12 cellular contexts compared by ENCODE assay signal in genomic region chr21:33412832-33413519, GRCh38. TPM values are rescaled to one million over a fixed set of nuclear protein-coding genes. Genes with fewer than 3 reads are reported as not detected.
DNase-seq lines count a peak whose midpoint lies in the region; ATAC-seq and TF ChIP-seq lines count a peak whose summit lies in the region.
"Had no signal": no experiment of that assay in that cellular context is flagged by ENCODE, and none has a peak within 500 bp of the region (broad histone marks: within the 10 kb centered on the region; RNA-seq: fewer than 3 reads in every experiment).

No MANE protein-coding gene starts in this region.

- peaks cover 74% of the 10 kb centered on the region for H3K79me2 ChIP-seq in neural progenitor cell (ENCODE audit: low read depth)

- ATAC-seq in natural killer cell treated with Interleukin-12 subunit alpha and Interleukin-12 subunit beta and Interleukin-15 and Interleukin-18, amount 100 ng/mL, for 72 hours: no peak
- no peak for ATAC-seq in natural killer cell
- peak; percentile 94 for ATAC-seq in left lobe of liver
- ATAC-seq in upper lobe of right lung: peak; percentile 37
- ATAC-seq: activated CD8-positive, alpha-beta memory T cell treated with anti-CD3 and anti-CD28 coated beads, Interleukin-2, amount 10 ng/mL, durations not matched to agents 7 days and 5 days had no signal

- H3K4me2 ChIP-seq in neural progenitor cell: no peak overlapping the region
- H3K4me2 ChIP-seq: KMS-11 had no signal

- no peaks in the 10 kb centered on the region for H3K36me3 Mint-ChIP-seq in natural killer cell treated with Interleukin-12 subunit alpha and Interleukin-12 subunit beta and Interleukin-15 and Interleukin-18, amount 100 ng/mL, for 72 hours
- H3K36me3 Mint-ChIP-seq in natural killer cell (no peaks in the 10 kb centered on the region), neural progenitor cell (peaks cover 20% of the 10 kb centered on the region)
- H3K36me3 Mint-ChIP-seq: activated CD8-positive, alpha-beta memory T cell treated with anti-CD3 and anti-CD28 coated beads, Interleukin-2, amount 10 ng/mL, durations not matched to agents 7 days and 5 days had no signal

- in situ Hi-C loops in G401 (cut with HindIII; ENCODE audit: low sequenced_read_pairs): no loop called here

- H3K4me1 Mint-ChIP-seq in natural killer cell treated with Interleukin-12 subunit alpha and Interleukin-12 subunit beta and Interleukin-15 and Interleukin-18, amount 100 ng/mL, for 72 hours (ENCODE audit: low read depth in 2 of 2): peaks cover 0 to 3% of the 10 kb centered on the region in 2 donors
- H3K4me1 Mint-ChIP-seq in natural killer cell (peaks cover 0 to 7% of the 10 kb centered on the region in 2 donors), neural progenitor cell (peaks cover 9% of the 10 kb centered on the region)

- no peaks in the 10 kb centered on the region for H3F3A ChIP-seq in neural progenitor cell (ENCODE audit: low read depth)

- DNase-seq in natural killer cell treated with Interleukin-12 subunit alpha and Interleukin-12 subunit beta and Interleukin-15 and Interleukin-18, amount 100 ng/mL, for 72 hours (ENCODE audit: low spot score): no peak
- DNase-seq in natural killer cell (no peak), NCI-H526 (lab: John Stamatoyannopoulos, UW) (peak; percentile 49 to 78), left lobe of liver (ENCODE audit: low spot score) (peak; percentile 72), upper lobe of right lung (no peak), G401 (ENCODE audit: low spot score) (no peak), NK-92 (lab: John Stamatoyannopoulos, UW; ENCODE audit: unreplicated experiment) (no peak), neural progenitor cell (ENCODE audit: low spot score) (no peak)
- DNase-seq: activated CD8-positive, alpha-beta memory T cell treated with anti-CD3 and anti-CD28 coated beads, Interleukin-2, amount 10 ng/mL, durations not matched to agents 7 days and 5 days; C1 segment of cervical spinal cord; stimulated activated CD4-positive, alpha-beta T cell treated with anti-CD3 and anti-CD28 coated beads, Interleukin-1b, Interleukin-23, amount 100 ng/mL, for 48 hours had no signal

- H3K4me3 Mint-ChIP-seq in natural killer cell treated with Interleukin-12 subunit alpha and Interleukin-12 subunit beta and Interleukin-15 and Interleukin-18, amount 100 ng/mL, for 72 hours: peak overlapping the region; percentile 6
- no peak overlapping the region for H3K4me3 Mint-ChIP-seq in natural killer cell
- H3K4me3 Mint-ChIP-seq in neural progenitor cell: no peak overlapping the region
- H3K4me3 Mint-ChIP-seq: activated CD8-positive, alpha-beta memory T cell treated with anti-CD3 and anti-CD28 coated beads, Interleukin-2, amount 10 ng/mL, durations not matched to agents 7 days and 5 days had no signal

- H3K4me1 ChIP-seq in upper lobe of right lung: peaks cover 18% of the 10 kb centered on the region
- no peaks in the 10 kb centered on the region for H3K4me1 ChIP-seq in neural progenitor cell

- peak overlapping the region in 1 of 2 donors; percentile 40 for H3K27ac Mint-ChIP-seq in natural killer cell treated with Interleukin-12 subunit alpha and Interleukin-12 subunit beta and Interleukin-15 and Interleukin-18, amount 100 ng/mL, for 72 hours
- H3K27ac Mint-ChIP-seq in natural killer cell (no peak overlapping the region), neural progenitor cell (no peak overlapping the region)
- H3K27ac Mint-ChIP-seq: activated CD8-positive, alpha-beta memory T cell treated with anti-CD3 and anti-CD28 coated beads, Interleukin-2, amount 10 ng/mL, durations not matched to agents 7 days and 5 days had no signal

- no peak overlapping the region for H2AFZ ChIP-seq in neural progenitor cell (replicated peaks)

- TF ChIP-seq CTCF in natural killer cell (IDR thresholded peaks at IDR 0.05): no peak
- TF ChIP-seq CTCF in upper lobe of right lung (IDR thresholded peaks at IDR 0.05): no peak
- no peak for TF ChIP-seq CTCF in neural progenitor cell (IDR thresholded peaks at IDR 0.05)

- H3K27ac ChIP-seq in upper lobe of right lung (peak overlapping the region; percentile 44), neural progenitor cell (no peak overlapping the region)
- H3K27ac ChIP-seq: KMS-11 had no signal

- no peak overlapping the region for H3K9ac ChIP-seq in neural progenitor cell
- H3K9ac ChIP-seq: KMS-11 had no signal

- H3K27me3 ChIP-seq in upper lobe of right lung: no peaks in the 10 kb centered on the region
- H3K27me3 ChIP-seq in neural progenitor cell: no peaks in the 10 kb centered on the region

- peaks cover 58% of the 10 kb centered on the region for H4K20me1 ChIP-seq in neural progenitor cell (ENCODE audit: low read depth)

- H3K4me3 ChIP-seq in upper lobe of right lung: no peak overlapping the region
- H3K4me3 ChIP-seq in neural progenitor cell: no peak overlapping the region

- H3K9me3 ChIP-seq in upper lobe of right lung (no peaks in the 10 kb centered on the region), neural progenitor cell (ENCODE audit: low read depth) (no peaks in the 10 kb centered on the region)

- H3K9me3 Mint-ChIP-seq in natural killer cell treated with Interleukin-12 subunit alpha and Interleukin-12 subunit beta and Interleukin-15 and Interleukin-18, amount 100 ng/mL, for 72 hours: no peaks in the 10 kb centered on the region
- no peaks in the 10 kb centered on the region for H3K9me3 Mint-ChIP-seq in natural killer cell
- H3K9me3 Mint-ChIP-seq in neural progenitor cell: no peaks in the 10 kb centered on the region

- H3K36me3 ChIP-seq in upper lobe of right lung (peaks cover 33% of the 10 kb centered on the region), neural progenitor cell (no peaks in the 10 kb centered on the region)

- H3K27me3 Mint-ChIP-seq in natural killer cell treated with Interleukin-12 subunit alpha and Interleukin-12 subunit beta and Interleukin-15 and Interleukin-18, amount 100 ng/mL, for 72 hours: peaks cover 49 to 67% of the 10 kb centered on the region in 2 donors
- H3K27me3 Mint-ChIP-seq in natural killer cell (ENCODE audit: low read depth in 2 of 2): peaks cover 67% of the 10 kb centered on the region in 2 donors
- peaks cover 2% of the 10 kb centered on the region for H3K27me3 Mint-ChIP-seq in neural progenitor cell (ENCODE audit: insufficient read depth, low read depth)

- intact Hi-C loops in natural killer cell (cut with micrococcal nuclease) (no loop called here), upper lobe of right lung (cut with DNase I) (no loop called here)

RNA-seq across cellular contexts. Expression of gene IFNGR2, which starts 9.8 kb away (rescaled TPM):
- 1 to 10 TPM in 1 of 2 donors, not detected in 1; 1.6 TPM for total RNA-seq in natural killer cell treated with Interleukin-12 subunit alpha and Interleukin-12 subunit beta and Interleukin-15 and Interleukin-18, amount 100 ng/mL, for 72 hours
- total RNA-seq in natural killer cell (10 to 100 TPM in 1 of 3 donors, 1 to 10 TPM in 2; 3.6 to 16.5 (median 8.6) TPM), left lobe of liver (14.9 TPM), upper lobe of right lung (69.3 TPM), neural progenitor cell (ENCODE audit: low replicate concordance) (50.6 and 61.0 TPM in 2 replicates)
- total RNA-seq in G401 (2014; rRNA removed; shearing (Covaris generic)): 61.2 and 66.8 TPM in 2 replicates

Comparison
In these comparisons a context has a peak if more than half of its experiments do, and no peak if none do; other contexts are left out.
1. ATAC-seq: peak in left lobe of liver (single experiment) and upper lobe of right lung (single experiment); none in natural killer cell treated with Interleukin-12 subunit alpha and Interleukin-12 subunit beta and Interleukin-15 and Interleukin-18, amount 100 ng/mL, for 72 hours (0 of 2) and natural killer cell (0 of 3).
2. DNase-seq: peak in NCI-H526 (2 of 2) and left lobe of liver (single experiment); none in natural killer cell treated with Interleukin-12 subunit alpha and Interleukin-12 subunit beta and Interleukin-15 and Interleukin-18, amount 100 ng/mL, for 72 hours (single experiment), natural killer cell (single experiment), upper lobe of right lung (single experiment), G401 (single experiment), NK-92 (single experiment) and neural progenitor cell (single experiment).